Comparison of ENCODE assay signal across 16 cellular contexts in the genomic region with DNA sequence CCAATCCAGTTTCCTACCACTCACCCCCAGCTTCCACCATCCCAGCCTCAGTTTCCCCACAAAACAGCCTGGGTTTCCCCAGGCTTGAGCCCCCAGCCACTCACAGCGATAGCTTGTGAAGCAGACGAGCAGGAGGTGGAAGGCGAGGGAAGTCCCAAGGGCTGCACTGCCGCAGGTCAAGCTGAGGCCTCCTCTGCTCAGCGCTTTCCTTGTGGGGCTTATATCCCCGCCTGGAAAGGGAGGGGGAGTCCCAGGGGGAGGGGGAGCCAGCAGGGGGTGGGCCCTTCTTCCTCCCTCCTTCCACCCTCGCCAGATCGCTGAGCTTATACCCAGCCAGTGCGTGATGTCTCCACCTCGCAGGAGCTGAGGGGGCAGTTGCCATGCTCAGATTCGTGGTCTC. TPM values are rescaled to one million over a fixed set of nuclear protein-coding genes. Genes with fewer than 3 reads are reported as not detected.
DNase-seq lines count a peak whose midpoint lies in the region; ATAC-seq and TF ChIP-seq lines count a peak whose summit lies in the region.
"Had no signal": no experiment of that assay in that cellular context is flagged by ENCODE, and none has a peak within 500 bp of the region (broad histone marks: within the 10 kb centered on the region; RNA-seq: fewer than 3 reads in every experiment).

A gene (minus strand): TSS at position 195 of the 400 bp plus-strand sequence. CDS start 457 bp downstream, outside the sequence.

- H3K9me3 Mint-ChIP-seq in H9, result no peaks in the 10 kb centered on the region
- H3K9me3 Mint-ChIP-seq in activated naive CD8-positive, alpha-beta T cell treated with anti-CD3 and anti-CD28 coated beads for 36 hours, result no peaks in the 10 kb centered on the region
- peaks cover 0 to 14% (median 0%) of the 10 kb centered on the region in 7 donors for H3K9me3 Mint-ChIP-seq in CD14-positive monocyte
- H3K9me3 Mint-ChIP-seq: HFFc6 had no signal

- H3K4me2 ChIP-seq in H9 (ENCODE audit: insufficient read depth, insufficient read length, low read length) (peak within 1 kb of the TSS; percentile 65), neuronal stem cell (ENCODE audit: insufficient read depth, low read length, poor library complexity, severe bottlenecking) (peak within 1 kb of the TSS; percentile 64)

- H3K36me3 ChIP-seq in iPS-20b (ENCODE audit: insufficient read depth, low read depth, low read length), result no peaks in the 10 kb centered on the region
- H3K36me3 ChIP-seq in neuronal stem cell (replicated peaks in 1 of 2; ENCODE audit: control insufficient read depth in 2 of 2, insufficient read depth in 2 of 2, low read length in 2 of 2), result no peaks in the 10 kb centered on the region
- H3K36me3 ChIP-seq: thyroid gland had no signal

- H3K27me3 Mint-ChIP-seq in H9 (ENCODE audit: low read depth) (peaks cover 43% of the 10 kb centered on the region), CD14-positive monocyte (ENCODE audit: low read depth in 3 of 3) (peaks cover 39 to 59% (median 53%) of the 10 kb centered on the region in 3 donors)
- H3K27me3 Mint-ChIP-seq in activated naive CD8-positive, alpha-beta T cell treated with anti-CD3 and anti-CD28 coated beads for 36 hours, result peaks cover 59% of the 10 kb centered on the region

- H3K9me3 ChIP-seq in H9 (ENCODE audit: control insufficient read depth, low read depth, low read length), result no peaks in the 10 kb centered on the region
- no peaks in the 10 kb centered on the region for H3K9me3 ChIP-seq in iPS-20b (ENCODE audit: insufficient read depth, low read depth, low read length)
- H3K9me3 ChIP-seq in neuronal stem cell (replicated peaks in 1 of 2; ENCODE audit: control insufficient read depth in 2 of 2, insufficient read depth in 1 of 2, low read depth in 1 of 2, low read length in 2 of 2), result no peaks in the 10 kb centered on the region
- H3K9me3 ChIP-seq: thyroid gland had no signal

- H3K4me1 ChIP-seq in H9 (ENCODE audit: insufficient read depth, low read length), result 0 out of 2 replicates have a peak, but pooled peaks cover 2% of the 10 kb centered on the region
- no peaks in the 10 kb centered on the region for H3K4me1 ChIP-seq in iPS-20b (ENCODE audit: insufficient read depth, low read length)
- H3K4me1 ChIP-seq in neuronal stem cell (ENCODE audit: control insufficient read depth in 2 of 2, insufficient read depth in 1 of 2, low read depth in 1 of 2, low read length in 2 of 2), result peaks cover 0 to 8% of the 10 kb centered on the region in 2 donors

- H3K27ac ChIP-seq in H9 (ENCODE audit: insufficient read length, low read depth, low read length) (no peak within 1 kb of the TSS), iPS-20b (ENCODE audit: low read length) (no peak within 1 kb of the TSS), neuronal stem cell (replicated peaks; ENCODE audit: low read length) (no peak within 1 kb of the TSS)
- H3K27ac ChIP-seq: skin epidermis, thyroid gland had no signal

- DNase-seq in H9 (peak; percentile 59), neuronal stem cell (ENCODE audit: low spot score) (no peak), CD14-positive monocyte (ENCODE audit: low spot score) (no peak), dermis blood vessel endothelial cell (no peak), OCI-M2 (lab: John Stamatoyannopoulos, UW; ENCODE audit: unreplicated experiment) (no peak)
- DNase-seq in activated naive CD8-positive, alpha-beta T cell treated with anti-CD3 and anti-CD28 coated beads for 36 hours, result no peak
- DNase-seq: cortex of kidney, HFFc6, kidney glomerular epithelial cell, NCI-H1436 treated with DMSO at 0.1 percent for 48 hours, NCI-H526 treated with DMSO at 0.1 percent for 48 hours, nucleus accumbens, thyroid gland had no signal

- H3K23ac ChIP-seq in H9 (ENCODE audit: insufficient read length, low read depth, low read length) (no peak within 1 kb of the TSS), neuronal stem cell (ENCODE audit: low read depth, low read length, poor library complexity) (peak within 1 kb of the TSS; percentile 59)

- H3K79me1 ChIP-seq in H9 (ENCODE audit: insufficient read depth, low read depth, low read length, poor library complexity, severe bottlenecking) (no peaks in the 10 kb centered on the region), neuronal stem cell (ENCODE audit: low read depth, low read length) (no peaks in the 10 kb centered on the region)

- H3K56ac ChIP-seq in H9 (ENCODE audit: insufficient read length, low read depth, low read length), result no peak within 1 kb of the TSS

- no peak within 1 kb of the TSS for H3T11ph ChIP-seq in H9 (ENCODE audit: low read length)

- H3K4me3 Mint-ChIP-seq in H9 (peak within 1 kb of the TSS; percentile 77 to 93), CD14-positive monocyte (peak within 1 kb of the TSS in 1 of 2 donors; percentile 81)
- H3K4me3 Mint-ChIP-seq in activated naive CD8-positive, alpha-beta T cell treated with anti-CD3 and anti-CD28 coated beads for 36 hours, result peak within 1 kb of the TSS; percentile 18
- H3K4me3 Mint-ChIP-seq: HFFc6 had no signal

- H2BK120ac ChIP-seq in H9 (ENCODE audit: low read depth, low read length, poor library complexity, severe bottlenecking) (no peak within 1 kb of the TSS), neuronal stem cell (ENCODE audit: low read depth, low read length) (no peak within 1 kb of the TSS)

- peaks cover 15% of the 10 kb centered on the region for H3K23me2 ChIP-seq in H9 (ENCODE audit: insufficient read length, low read depth, low read length, poor library complexity, severe bottlenecking)

- no peak within 1 kb of the TSS for H2BK5ac ChIP-seq in H9 (ENCODE audit: insufficient read length, low read length)
- no peak within 1 kb of the TSS for H2BK5ac ChIP-seq in neuronal stem cell (ENCODE audit: low read length)

- H3K27me3 ChIP-seq in H9 (ENCODE audit: insufficient read depth, low read length) (peaks cover 7% of the 10 kb centered on the region; the same call in 1 of the 2 replicates), iPS-20b (ENCODE audit: insufficient read depth, low read length) (peaks cover 56% of the 10 kb centered on the region), neuronal stem cell (ENCODE audit: control insufficient read depth in 3 of 3, insufficient read depth in 3 of 3, low read depth in 1 of 3, low read length in 3 of 3) (peaks cover 0 to 79% (median 45%) of the 10 kb centered on the region in 3 experiments)
- H3K27me3 ChIP-seq: thyroid gland had no signal

- H4K20me1 ChIP-seq in H9 (ENCODE audit: control insufficient read depth, insufficient read depth, insufficient read length), result no peaks in the 10 kb centered on the region

- ATAC-seq in HG03097 (IDR thresholded peaks at IDR 0.05; ENCODE audit: low FRiP score, unreplicated experiment), result no peak

- H2BK15ac ChIP-seq in H9 (ENCODE audit: low read depth, low read length) (no peak within 1 kb of the TSS), neuronal stem cell (ENCODE audit: low read length) (peak within 1 kb of the TSS; percentile 95)

- peak within 1 kb of the TSS; percentile 75 for H3K4me3 ChIP-seq in iPS-20b (ENCODE audit: low read length)
- H3K4me3 ChIP-seq in neuronal stem cell (ENCODE audit: low read length in 2 of 2), result peak within 1 kb of the TSS in 1 of 2 donors; percentile 87
- H3K4me3 ChIP-seq: skin epidermis had no signal

- H3K4ac ChIP-seq in H9 (ENCODE audit: low read depth, low read length) (no peak within 1 kb of the TSS), neuronal stem cell (ENCODE audit: low read length) (no peak within 1 kb of the TSS)

- H3K14ac ChIP-seq in H9 (ENCODE audit: insufficient read depth, low read length), result peak within 1 kb of the TSS; percentile 84; the same call in 1 of the 2 replicates
- no peak within 1 kb of the TSS for H3K14ac ChIP-seq in neuronal stem cell (ENCODE audit: low read length)

- H3K36me3 Mint-ChIP-seq in H9 (ENCODE audit: insufficient read depth in 1 of 3, low read depth in 3 of 3) (no peaks in the 10 kb centered on the region; a peak in 1 of 7 replicates), CD14-positive monocyte (no peaks in the 10 kb centered on the region)
- H3K36me3 Mint-ChIP-seq in activated naive CD8-positive, alpha-beta T cell treated with anti-CD3 and anti-CD28 coated beads for 36 hours, result no peaks in the 10 kb centered on the region

- no peak within 1 kb of the TSS for H3K9ac ChIP-seq in H9 (ENCODE audit: extremely low read depth, insufficient read length, low read length)
- H3K9ac ChIP-seq in iPS-20b (ENCODE audit: low read depth, low read length), result peak within 1 kb of the TSS; percentile 77; the same call in 1 of the 2 replicates
- peak within 1 kb of the TSS; percentile 72 for H3K9ac ChIP-seq in neuronal stem cell (ENCODE audit: low read depth, low read length, poor library complexity)

- H2AFZ ChIP-seq in H9 (ENCODE audit: low read length) (no peak within 1 kb of the TSS), neuronal stem cell (ENCODE audit: low read length) (peak within 1 kb of the TSS; percentile 53)

- no peak within 1 kb of the TSS for H2BK20ac ChIP-seq in H9 (ENCODE audit: low read depth, low read length, poor library complexity, severe bottlenecking)

- intact Hi-C loops in CD14-positive monocyte (cut with micrococcal nuclease), result no loop called here

- H4K5ac ChIP-seq in H9 (ENCODE audit: insufficient read length, low read depth, low read length), result no peak within 1 kb of the TSS

- H3K18ac ChIP-seq in H9 (ENCODE audit: insufficient read length, low read depth, low read length), result peak within 1 kb of the TSS; percentile 78
- peak within 1 kb of the TSS; percentile 95 for H3K18ac ChIP-seq in neuronal stem cell (ENCODE audit: low read length)

- H3K79me2 ChIP-seq in H9 (ENCODE audit: insufficient read depth, low read length), result no peaks in the 10 kb centered on the region

- no CpG with 5 or more reads among the region's 11 CpGs for WGBS in H9 (ENCODE audit: extremely low coverage, insufficient read length, low lambda C conversion rate)
- WGBS in neuronal stem cell (ENCODE audit: extremely low coverage in 2 of 2, insufficient read length in 2 of 2, insufficient replicate concordance in 1 of 2), 2 donors, result no CpG with 5 or more reads among the region's 11 CpGs

- H3K4me1 Mint-ChIP-seq in H9, result peaks cover 12 to 14% of the 10 kb centered on the region in 2 experiments
- H3K4me1 Mint-ChIP-seq in activated naive CD8-positive, alpha-beta T cell treated with anti-CD3 and anti-CD28 coated beads for 36 hours, result peaks cover 3% of the 10 kb centered on the region
- peaks cover 7% of the 10 kb centered on the region for H3K4me1 Mint-ChIP-seq in CD14-positive monocyte

- TF ChIP-seq CTCF in H9 (conservative IDR thresholded peaks at IDR 0.05) (no peak), CD14-positive monocyte (IDR thresholded peaks at IDR 0.05) (no peak)

- no peak within 1 kb of the TSS for H2AK5ac ChIP-seq in H9 (ENCODE audit: insufficient read length, low read length)
- peak within 1 kb of the TSS; percentile 96 for H2AK5ac ChIP-seq in neuronal stem cell (ENCODE audit: low read depth, low read length)

- H2BK12ac ChIP-seq in H9 (ENCODE audit: insufficient read length, low read depth, low read length), result no peak within 1 kb of the TSS
- peak within 1 kb of the TSS; percentile 73 for H2BK12ac ChIP-seq in neuronal stem cell (ENCODE audit: low read length)

- H4K8ac ChIP-seq in H9 (replicated peaks; ENCODE audit: insufficient read length, low read depth, low read length) (no peak within 1 kb of the TSS), neuronal stem cell (ENCODE audit: low read depth, low read length) (peak within 1 kb of the TSS; percentile 86)

- H3K27ac Mint-ChIP-seq in H9, result peak within 1 kb of the TSS; percentile 73 to 97 (median 97); a peak in 6 of 7 replicates
- no peak within 1 kb of the TSS for H3K27ac Mint-ChIP-seq in activated naive CD8-positive, alpha-beta T cell treated with anti-CD3 and anti-CD28 coated beads for 36 hours
- peak within 1 kb of the TSS in 1 of 7 donors; percentile 61 for H3K27ac Mint-ChIP-seq in CD14-positive monocyte
- H3K27ac Mint-ChIP-seq: HFFc6 had no signal

- no peak within 1 kb of the TSS for H4K91ac ChIP-seq in H9 (ENCODE audit: insufficient read length, low read depth, low read length)
- H4K91ac ChIP-seq in neuronal stem cell (ENCODE audit: low read depth, low read length, poor library complexity), result peak within 1 kb of the TSS; percentile 39

RNA-seq across cellular contexts. Expression of the gene that starts here (rescaled TPM):
- total RNA-seq in H9 (2021) (1.7 and 2.0 TPM in 2 replicates), dermis blood vessel endothelial cell (not detected in 2 replicates)
- total RNA-seq in activated naive CD8-positive, alpha-beta T cell treated with anti-CD3 and anti-CD28 coated beads for 36 hours, result not detected
- 0.70 TPM for polyA plus RNA-seq in neuronal stem cell (2013, experiment 1 of 2)
- polyA plus RNA-seq in neuronal stem cell (2013, experiment 2 of 2), result 0.65 TPM
- polyA plus RNA-seq in CD14-positive monocyte, result not detected
